1 cellular context compared by ENCODE assay signal in the genomic region with DNA sequence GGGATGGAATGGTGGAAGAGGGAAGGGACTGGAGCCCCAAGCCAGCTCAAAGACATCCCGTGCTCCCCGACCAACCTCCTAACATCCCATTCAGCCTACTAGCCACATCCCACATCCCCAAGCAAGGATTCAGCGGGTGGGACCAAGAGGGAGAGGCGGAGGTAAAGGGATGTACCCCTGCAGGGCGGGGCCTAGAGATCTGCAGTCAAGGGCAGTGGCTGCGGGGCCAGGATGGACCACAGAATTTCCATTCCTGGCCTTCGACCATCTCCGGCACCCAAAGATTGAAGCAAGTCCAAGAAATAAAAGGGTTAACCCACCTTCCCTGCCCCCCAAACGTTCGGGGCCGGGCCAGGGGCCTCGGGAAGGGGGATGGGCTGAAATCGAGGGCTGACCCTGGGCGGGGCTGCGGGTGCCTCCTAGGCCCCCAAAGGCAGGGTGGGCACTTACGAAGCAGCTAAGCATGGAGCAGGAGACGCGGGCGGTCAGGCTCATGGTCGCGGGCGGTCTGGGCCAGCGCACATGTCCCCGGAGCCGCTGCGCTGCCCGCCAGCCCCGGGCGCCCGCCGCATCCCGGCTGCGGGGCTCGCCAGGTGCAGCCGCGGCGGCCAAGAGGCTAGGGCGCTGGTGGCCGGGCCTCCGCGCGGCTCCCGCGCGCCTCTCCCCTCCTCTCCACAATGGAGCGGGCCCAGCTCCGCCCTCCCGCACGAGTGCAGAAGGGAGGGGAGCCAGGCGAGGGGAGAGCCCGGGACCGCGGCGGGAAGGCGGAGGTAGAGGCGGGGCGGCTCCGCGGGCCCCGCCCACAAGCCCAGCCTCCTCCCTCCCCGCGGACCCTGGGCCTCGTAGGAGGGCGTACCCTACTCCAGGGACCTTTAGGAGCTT.
A peak's percentile ranks its signal among the peaks of the same experiment; 100 is the strongest.
TF ChIP-seq lines count a peak whose summit lies in the region.

A gene (minus strand): TSS at position 726 of the 882 bp plus-strand sequence. CDS start 231 bp downstream, at position 495.

TF ChIP-seq in HepG2, 621 proteins besides CTCF, POLR2A, EP300 and RAD21 (continued from another document and continues in another):
- TF ChIP-seq, protein P1, sequence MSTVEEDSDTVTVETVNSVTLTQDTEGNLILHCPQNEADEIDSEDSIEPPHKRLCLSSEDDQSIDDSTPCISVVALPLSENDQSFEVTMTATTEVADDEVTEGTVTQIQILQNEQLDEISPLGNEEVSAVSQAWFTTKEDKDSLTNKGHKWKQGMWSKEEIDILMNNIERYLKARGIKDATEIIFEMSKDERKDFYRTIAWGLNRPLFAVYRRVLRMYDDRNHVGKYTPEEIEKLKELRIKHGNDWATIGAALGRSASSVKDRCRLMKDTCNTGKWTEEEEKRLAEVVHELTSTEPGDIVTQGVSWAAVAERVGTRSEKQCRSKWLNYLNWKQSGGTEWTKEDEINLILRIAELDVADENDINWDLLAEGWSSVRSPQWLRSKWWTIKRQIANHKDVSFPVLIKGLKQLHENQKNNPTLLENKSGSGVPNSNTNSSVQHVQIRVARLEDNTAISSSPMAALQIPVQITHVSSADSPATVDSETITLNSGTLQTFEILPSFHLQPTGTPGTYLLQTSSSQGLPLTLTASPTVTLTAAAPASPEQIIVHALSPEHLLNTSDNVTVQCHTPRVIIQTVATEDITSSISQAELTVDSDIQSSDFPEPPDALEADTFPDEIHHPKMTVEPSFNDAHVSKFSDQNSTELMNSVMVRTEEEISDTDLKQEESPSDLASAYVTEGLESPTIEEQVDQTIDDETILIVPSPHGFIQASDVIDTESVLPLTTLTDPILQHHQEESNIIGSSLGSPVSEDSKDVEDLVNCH (CRISPR knock-in tag; IDR thresholded peaks at IDR 0.05): no peak
- TF ChIP-seq, protein P2, sequence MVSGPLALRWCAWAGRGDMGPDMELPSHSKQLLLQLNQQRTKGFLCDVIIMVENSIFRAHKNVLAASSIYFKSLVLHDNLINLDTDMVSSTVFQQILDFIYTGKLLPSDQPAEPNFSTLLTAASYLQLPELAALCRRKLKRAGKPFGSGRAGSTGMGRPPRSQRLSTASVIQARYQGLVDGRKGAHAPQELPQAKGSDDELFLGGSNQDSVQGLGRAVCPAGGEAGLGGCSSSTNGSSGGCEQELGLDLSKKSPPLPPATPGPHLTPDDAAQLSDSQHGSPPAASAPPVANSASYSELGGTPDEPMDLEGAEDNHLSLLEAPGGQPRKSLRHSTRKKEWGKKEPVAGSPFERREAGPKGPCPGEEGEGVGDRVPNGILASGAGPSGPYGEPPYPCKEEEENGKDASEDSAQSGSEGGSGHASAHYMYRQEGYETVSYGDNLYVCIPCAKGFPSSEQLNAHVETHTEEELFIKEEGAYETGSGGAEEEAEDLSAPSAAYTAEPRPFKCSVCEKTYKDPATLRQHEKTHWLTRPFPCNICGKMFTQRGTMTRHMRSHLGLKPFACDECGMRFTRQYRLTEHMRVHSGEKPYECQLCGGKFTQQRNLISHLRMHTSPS (CRISPR knock-in tag; IDR thresholded peaks at IDR 0.05; ENCODE audit: low read depth): no peak
- TF ChIP-seq RARG (CRISPR knock-in tag; IDR thresholded peaks at IDR 0.05; ENCODE audit: low read depth): no peak
- TF ChIP-seq, protein P3, sequence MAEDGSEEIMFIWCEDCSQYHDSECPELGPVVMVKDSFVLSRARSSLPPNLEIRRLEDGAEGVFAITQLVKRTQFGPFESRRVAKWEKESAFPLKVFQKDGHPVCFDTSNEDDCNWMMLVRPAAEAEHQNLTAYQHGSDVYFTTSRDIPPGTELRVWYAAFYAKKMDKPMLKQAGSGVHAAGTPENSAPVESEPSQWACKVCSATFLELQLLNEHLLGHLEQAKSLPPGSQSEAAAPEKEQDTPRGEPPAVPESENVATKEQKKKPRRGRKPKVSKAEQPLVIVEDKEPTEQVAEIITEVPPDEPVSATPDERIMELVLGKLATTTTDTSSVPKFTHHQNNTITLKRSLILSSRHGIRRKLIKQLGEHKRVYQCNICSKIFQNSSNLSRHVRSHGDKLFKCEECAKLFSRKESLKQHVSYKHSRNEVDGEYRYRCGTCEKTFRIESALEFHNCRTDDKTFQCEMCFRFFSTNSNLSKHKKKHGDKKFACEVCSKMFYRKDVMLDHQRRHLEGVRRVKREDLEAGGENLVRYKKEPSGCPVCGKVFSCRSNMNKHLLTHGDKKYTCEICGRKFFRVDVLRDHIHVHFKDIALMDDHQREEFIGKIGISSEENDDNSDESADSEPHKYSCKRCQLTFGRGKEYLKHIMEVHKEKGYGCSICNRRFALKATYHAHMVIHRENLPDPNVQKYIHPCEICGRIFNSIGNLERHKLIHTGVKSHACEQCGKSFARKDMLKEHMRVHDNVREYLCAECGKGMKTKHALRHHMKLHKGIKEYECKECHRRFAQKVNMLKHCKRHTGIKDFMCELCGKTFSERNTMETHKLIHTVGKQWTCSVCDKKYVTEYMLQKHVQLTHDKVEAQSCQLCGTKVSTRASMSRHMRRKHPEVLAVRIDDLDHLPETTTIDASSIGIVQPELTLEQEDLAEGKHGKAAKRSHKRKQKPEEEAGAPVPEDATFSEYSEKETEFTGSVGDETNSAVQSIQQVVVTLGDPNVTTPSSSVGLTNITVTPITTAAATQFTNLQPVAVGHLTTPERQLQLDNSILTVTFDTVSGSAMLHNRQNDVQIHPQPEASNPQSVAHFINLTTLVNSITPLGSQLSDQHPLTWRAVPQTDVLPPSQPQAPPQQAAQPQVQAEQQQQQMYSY (CRISPR knock-in tag; IDR thresholded peaks at IDR 0.05): no peak
- no peak for TF ChIP-seq HOXD1 (CRISPR knock-in tag; IDR thresholded peaks at IDR 0.05)
- TF ChIP-seq HNRNPK (IDR thresholded peaks at IDR 0.05; ENCODE audit: low read depth, low read length, poor library complexity, severe bottlenecking): peak; percentile 63
- TF ChIP-seq, protein P4, sequence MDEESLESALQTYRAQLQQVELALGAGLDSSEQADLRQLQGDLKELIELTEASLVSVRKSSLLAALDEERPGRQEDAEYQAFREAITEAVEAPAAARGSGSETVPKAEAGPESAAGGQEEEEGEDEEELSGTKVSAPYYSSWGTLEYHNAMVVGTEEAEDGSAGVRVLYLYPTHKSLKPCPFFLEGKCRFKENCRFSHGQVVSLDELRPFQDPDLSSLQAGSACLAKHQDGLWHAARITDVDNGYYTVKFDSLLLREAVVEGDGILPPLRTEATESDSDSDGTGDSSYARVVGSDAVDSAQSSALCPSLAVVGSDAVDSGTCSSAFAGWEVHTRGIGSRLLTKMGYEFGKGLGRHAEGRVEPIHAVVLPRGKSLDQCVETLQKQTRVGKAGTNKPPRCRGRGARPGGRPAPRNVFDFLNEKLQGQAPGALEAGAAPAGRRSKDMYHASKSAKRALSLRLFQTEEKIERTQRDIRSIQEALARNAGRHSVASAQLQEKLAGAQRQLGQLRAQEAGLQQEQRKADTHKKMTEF (CRISPR knock-in tag; IDR thresholded peaks at IDR 0.05): peak; percentile 45; the same call in 1 of the 2 replicates
- TF ChIP-seq REXO4 (CRISPR knock-in tag; IDR thresholded peaks at IDR 0.05; ENCODE audit: borderline replicate concordance): no peak
- no peak; the same call in 1 of the 2 replicates for TF ChIP-seq CENPT (CRISPR knock-in tag; IDR thresholded peaks at IDR 0.05; ENCODE audit: low read depth)
- peak; percentile 25; the same call in 1 of the 2 replicates for TF ChIP-seq ZNF333 (CRISPR knock-in tag; IDR thresholded peaks at IDR 0.05; ENCODE audit: borderline replicate concordance)
- no peak; the same call in 1 of the 2 replicates for TF ChIP-seq TAF1 (CRISPR knock-in tag; IDR thresholded peaks at IDR 0.05)
- no peak for TF ChIP-seq FIP1L1 (IDR thresholded peaks at IDR 0.05; ENCODE audit: borderline replicate concordance, insufficient read depth, low read depth, low read length)
- TF ChIP-seq, protein P5, sequence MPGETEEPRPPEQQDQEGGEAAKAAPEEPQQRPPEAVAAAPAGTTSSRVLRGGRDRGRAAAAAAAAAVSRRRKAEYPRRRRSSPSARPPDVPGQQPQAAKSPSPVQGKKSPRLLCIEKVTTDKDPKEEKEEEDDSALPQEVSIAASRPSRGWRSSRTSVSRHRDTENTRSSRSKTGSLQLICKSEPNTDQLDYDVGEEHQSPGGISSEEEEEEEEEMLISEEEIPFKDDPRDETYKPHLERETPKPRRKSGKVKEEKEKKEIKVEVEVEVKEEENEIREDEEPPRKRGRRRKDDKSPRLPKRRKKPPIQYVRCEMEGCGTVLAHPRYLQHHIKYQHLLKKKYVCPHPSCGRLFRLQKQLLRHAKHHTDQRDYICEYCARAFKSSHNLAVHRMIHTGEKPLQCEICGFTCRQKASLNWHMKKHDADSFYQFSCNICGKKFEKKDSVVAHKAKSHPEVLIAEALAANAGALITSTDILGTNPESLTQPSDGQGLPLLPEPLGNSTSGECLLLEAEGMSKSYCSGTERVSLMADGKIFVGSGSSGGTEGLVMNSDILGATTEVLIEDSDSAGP (CRISPR knock-in tag; IDR thresholded peaks at IDR 0.05; ENCODE audit: borderline replicate concordance): peak; percentile 46; the same call in 1 of the 2 replicates
- no peak for TF ChIP-seq CAMTA2 (CRISPR knock-in tag; IDR thresholded peaks at IDR 0.05; ENCODE audit: borderline replicate concordance)
- TF ChIP-seq ZNF138 (CRISPR knock-in tag; IDR thresholded peaks at IDR 0.05; ENCODE audit: low read depth): peak; percentile 44; the same call in 1 of the 2 replicates
- no peak; the same call in 1 of the 2 replicates for TF ChIP-seq ZMYM4 (CRISPR knock-in tag; IDR thresholded peaks at IDR 0.05)
- TF ChIP-seq, protein P6, sequence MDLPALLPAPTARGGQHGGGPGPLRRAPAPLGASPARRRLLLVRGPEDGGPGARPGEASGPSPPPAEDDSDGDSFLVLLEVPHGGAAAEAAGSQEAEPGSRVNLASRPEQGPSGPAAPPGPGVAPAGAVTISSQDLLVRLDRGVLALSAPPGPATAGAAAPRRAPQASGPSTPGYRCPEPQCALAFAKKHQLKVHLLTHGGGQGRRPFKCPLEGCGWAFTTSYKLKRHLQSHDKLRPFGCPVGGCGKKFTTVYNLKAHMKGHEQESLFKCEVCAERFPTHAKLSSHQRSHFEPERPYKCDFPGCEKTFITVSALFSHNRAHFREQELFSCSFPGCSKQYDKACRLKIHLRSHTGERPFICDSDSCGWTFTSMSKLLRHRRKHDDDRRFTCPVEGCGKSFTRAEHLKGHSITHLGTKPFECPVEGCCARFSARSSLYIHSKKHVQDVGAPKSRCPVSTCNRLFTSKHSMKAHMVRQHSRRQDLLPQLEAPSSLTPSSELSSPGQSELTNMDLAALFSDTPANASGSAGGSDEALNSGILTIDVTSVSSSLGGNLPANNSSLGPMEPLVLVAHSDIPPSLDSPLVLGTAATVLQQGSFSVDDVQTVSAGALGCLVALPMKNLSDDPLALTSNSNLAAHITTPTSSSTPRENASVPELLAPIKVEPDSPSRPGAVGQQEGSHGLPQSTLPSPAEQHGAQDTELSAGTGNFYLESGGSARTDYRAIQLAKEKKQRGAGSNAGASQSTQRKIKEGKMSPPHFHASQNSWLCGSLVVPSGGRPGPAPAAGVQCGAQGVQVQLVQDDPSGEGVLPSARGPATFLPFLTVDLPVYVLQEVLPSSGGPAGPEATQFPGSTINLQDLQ (CRISPR knock-in tag; IDR thresholded peaks at IDR 0.05): 0 out of 2 replicates have a peak, but pooled peaks have one; percentile 34
- no peak for TF ChIP-seq ZNF225 (CRISPR knock-in tag; IDR thresholded peaks at IDR 0.05)
- TF ChIP-seq GTF2F1 (IDR thresholded peaks at IDR 0.05; ENCODE audit: low read length): no peak
- TF ChIP-seq ZNF501 (CRISPR knock-in tag; IDR thresholded peaks at IDR 0.05): peak; percentile 62; the same call in 1 of the 2 replicates
- no peak for TF ChIP-seq PHF5A (CRISPR knock-in tag; IDR thresholded peaks at IDR 0.05; ENCODE audit: low read depth, unreplicated experiment)
- TF ChIP-seq ZNF83 (CRISPR knock-in tag; IDR thresholded peaks at IDR 0.05; ENCODE audit: borderline replicate concordance): no peak
- TF ChIP-seq, protein P7, sequence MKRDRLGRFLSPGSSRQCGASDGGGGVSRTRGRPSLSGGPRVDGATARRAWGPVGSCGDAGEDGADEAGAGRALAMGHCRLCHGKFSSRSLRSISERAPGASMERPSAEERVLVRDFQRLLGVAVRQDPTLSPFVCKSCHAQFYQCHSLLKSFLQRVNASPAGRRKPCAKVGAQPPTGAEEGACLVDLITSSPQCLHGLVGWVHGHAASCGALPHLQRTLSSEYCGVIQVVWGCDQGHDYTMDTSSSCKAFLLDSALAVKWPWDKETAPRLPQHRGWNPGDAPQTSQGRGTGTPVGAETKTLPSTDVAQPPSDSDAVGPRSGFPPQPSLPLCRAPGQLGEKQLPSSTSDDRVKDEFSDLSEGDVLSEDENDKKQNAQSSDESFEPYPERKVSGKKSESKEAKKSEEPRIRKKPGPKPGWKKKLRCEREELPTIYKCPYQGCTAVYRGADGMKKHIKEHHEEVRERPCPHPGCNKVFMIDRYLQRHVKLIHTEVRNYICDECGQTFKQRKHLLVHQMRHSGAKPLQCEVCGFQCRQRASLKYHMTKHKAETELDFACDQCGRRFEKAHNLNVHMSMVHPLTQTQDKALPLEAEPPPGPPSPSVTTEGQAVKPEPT (CRISPR knock-in tag; IDR thresholded peaks at IDR 0.05; ENCODE audit: low read depth): 0 out of 2 replicates have a peak, but pooled peaks have one; percentile 7
- TF ChIP-seq, protein P8, sequence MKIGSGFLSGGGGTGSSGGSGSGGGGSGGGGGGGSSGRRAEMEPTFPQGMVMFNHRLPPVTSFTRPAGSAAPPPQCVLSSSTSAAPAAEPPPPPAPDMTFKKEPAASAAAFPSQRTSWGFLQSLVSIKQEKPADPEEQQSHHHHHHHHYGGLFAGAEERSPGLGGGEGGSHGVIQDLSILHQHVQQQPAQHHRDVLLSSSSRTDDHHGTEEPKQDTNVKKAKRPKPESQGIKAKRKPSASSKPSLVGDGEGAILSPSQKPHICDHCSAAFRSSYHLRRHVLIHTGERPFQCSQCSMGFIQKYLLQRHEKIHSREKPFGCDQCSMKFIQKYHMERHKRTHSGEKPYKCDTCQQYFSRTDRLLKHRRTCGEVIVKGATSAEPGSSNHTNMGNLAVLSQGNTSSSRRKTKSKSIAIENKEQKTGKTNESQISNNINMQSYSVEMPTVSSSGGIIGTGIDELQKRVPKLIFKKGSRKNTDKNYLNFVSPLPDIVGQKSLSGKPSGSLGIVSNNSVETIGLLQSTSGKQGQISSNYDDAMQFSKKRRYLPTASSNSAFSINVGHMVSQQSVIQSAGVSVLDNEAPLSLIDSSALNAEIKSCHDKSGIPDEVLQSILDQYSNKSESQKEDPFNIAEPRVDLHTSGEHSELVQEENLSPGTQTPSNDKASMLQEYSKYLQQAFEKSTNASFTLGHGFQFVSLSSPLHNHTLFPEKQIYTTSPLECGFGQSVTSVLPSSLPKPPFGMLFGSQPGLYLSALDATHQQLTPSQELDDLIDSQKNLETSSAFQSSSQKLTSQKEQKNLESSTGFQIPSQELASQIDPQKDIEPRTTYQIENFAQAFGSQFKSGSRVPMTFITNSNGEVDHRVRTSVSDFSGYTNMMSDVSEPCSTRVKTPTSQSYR (CRISPR knock-in tag; IDR thresholded peaks at IDR 0.05; ENCODE audit: borderline replicate concordance): peak; percentile 45; the same call in 1 of the 2 replicates
- no peak for TF ChIP-seq ZNF670 (CRISPR knock-in tag; IDR thresholded peaks at IDR 0.05; ENCODE audit: borderline replicate concordance)
- no peak for TF ChIP-seq ZMYM3 (CRISPR knock-in tag; IDR thresholded peaks at IDR 0.05)
